In the genomic region with DNA sequence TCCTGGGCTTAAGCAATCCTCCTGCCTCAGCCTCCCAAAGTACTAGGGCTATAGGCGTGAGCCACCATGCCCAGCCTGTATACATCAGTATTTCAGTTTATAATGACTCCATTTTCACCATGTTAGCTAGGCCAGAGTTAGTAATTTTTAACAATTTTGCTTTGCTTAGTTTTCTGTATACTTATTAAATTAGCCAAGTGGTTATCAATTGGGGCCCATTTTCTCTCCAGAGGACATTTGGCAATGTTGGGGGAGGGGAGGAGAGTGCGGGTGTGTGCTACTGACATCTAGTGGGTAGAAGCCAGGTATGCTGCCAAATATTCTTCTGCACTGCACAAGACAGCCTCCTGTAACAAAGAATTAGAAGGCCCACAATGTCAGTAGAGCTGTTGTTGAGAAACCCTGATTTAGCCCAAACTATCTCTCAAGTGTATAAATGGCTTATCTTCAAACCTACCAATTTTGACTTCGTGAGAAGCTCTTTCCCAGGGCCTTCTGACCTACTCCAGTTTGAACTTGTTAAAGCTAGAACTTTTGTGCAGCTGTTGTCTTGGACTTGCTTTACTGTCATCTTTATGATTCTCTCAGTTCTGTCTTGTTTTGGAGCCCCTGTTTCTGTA, we compare ENCODE assay signal across 1 cellular context.
A peak's percentile ranks its signal among the peaks of the same experiment; 100 is the strongest.
TF ChIP-seq lines count a peak whose summit lies in the region.

No MANE protein-coding gene starts in this region.

TF ChIP-seq in K562, 482 proteins besides CTCF, POLR2A, EP300 and RAD21 (continued from another document and continues in another):
- no peak for TF ChIP-seq ZNF121 (CRISPR knock-in tag; conservative IDR thresholded peaks at IDR 0.05)
- TF ChIP-seq SLC30A9 (CRISPR knock-in tag; IDR thresholded peaks at IDR 0.05): no peak
- TF ChIP-seq HMG20B (CRISPR knock-in tag; IDR thresholded peaks at IDR 0.05): no peak
- TF ChIP-seq NCOA2 (IDR thresholded peaks at IDR 0.05; ENCODE audit: partially characterized antibody in 2 of 2): no peak
- no peak for TF ChIP-seq ZNF589 (CRISPR knock-in tag; IDR thresholded peaks at IDR 0.05; ENCODE audit: low read depth)
- 0 out of 2 replicates have a peak, but pooled peaks have one; percentile 29 for TF ChIP-seq ESRRA (IDR thresholded peaks at IDR 0.05; ENCODE audit: borderline replicate concordance, low read depth)
- TF ChIP-seq, protein P1, sequence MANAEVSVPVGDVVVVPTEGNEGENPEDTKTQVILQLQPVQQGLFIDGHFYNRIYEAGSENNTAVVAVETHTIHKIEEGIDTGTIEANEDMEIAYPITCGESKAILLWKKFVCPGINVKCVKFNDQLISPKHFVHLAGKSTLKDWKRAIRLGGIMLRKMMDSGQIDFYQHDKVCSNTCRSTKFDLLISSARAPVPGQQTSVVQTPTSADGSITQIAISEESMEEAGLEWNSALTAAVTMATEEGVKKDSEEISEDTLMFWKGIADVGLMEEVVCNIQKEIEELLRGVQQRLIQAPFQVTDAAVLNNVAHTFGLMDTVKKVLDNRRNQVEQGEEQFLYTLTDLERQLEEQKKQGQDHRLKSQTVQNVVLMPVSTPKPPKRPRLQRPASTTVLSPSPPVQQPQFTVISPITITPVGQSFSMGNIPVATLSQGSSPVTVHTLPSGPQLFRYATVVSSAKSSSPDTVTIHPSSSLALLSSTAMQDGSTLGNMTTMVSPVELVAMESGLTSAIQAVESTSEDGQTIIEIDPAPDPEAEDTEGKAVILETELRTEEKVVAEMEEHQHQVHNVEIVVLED (CRISPR knock-in tag; IDR thresholded peaks at IDR 0.05): peak; percentile 29; the same call in 1 of the 2 replicates
- 0 out of 2 replicates have a peak, but pooled peaks have one; percentile 39 for TF ChIP-seq CEBPG (CRISPR knock-in tag; IDR thresholded peaks at IDR 0.05)
- peak; percentile 67 to 75; a peak in 3 of 4 replicates for TF ChIP-seq CEBPG (tag; conservative IDR thresholded peaks at IDR 0.05 in 1 of 2, IDR thresholded peaks at IDR 0.05 in 1 of 2)
- TF ChIP-seq POLR3G (IDR thresholded peaks at IDR 0.05; ENCODE audit: extremely low read depth, insufficient read length, insufficient replicate concordance): no peak
- no peak for TF ChIP-seq ZSCAN32 (CRISPR knock-in tag; IDR thresholded peaks at IDR 0.05)
- TF ChIP-seq SETDB1 (IDR thresholded peaks at IDR 0.05; ENCODE audit: low read length): no peak
- TF ChIP-seq, protein P2, sequence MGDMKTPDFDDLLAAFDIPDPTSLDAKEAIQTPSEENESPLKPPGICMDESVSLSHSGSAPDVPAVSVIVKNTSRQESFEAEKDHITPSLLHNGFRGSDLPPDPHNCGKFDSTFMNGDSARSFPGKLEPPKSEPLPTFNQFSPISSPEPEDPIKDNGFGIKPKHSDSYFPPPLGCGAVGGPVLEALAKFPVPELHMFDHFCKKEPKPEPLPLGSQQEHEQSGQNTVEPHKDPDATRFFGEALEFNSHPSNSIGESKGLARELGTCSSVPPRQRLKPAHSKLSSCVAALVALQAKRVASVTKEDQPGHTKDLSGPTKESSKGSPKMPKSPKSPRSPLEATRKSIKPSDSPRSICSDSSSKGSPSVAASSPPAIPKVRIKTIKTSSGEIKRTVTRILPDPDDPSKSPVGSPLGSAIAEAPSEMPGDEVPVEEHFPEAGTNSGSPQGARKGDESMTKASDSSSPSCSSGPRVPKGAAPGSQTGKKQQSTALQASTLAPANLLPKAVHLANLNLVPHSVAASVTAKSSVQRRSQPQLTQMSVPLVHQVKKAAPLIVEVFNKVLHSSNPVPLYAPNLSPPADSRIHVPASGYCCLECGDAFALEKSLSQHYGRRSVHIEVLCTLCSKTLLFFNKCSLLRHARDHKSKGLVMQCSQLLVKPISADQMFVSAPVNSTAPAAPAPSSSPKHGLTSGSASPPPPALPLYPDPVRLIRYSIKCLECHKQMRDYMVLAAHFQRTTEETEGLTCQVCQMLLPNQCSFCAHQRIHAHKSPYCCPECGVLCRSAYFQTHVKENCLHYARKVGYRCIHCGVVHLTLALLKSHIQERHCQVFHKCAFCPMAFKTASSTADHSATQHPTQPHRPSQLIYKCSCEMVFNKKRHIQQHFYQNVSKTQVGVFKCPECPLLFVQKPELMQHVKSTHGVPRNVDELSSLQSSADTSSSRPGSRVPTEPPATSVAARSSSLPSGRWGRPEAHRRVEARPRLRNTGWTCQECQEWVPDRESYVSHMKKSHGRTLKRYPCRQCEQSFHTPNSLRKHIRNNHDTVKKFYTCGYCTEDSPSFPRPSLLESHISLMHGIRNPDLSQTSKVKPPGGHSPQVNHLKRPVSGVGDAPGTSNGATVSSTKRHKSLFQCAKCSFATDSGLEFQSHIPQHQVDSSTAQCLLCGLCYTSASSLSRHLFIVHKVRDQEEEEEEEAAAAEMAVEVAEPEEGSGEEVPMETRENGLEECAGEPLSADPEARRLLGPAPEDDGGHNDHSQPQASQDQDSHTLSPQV (IDR thresholded peaks at IDR 0.05): peak; percentile 27; the same call in 1 of the 2 replicates
- TF ChIP-seq JUN (IDR thresholded peaks at IDR 0.05; ENCODE audit: borderline replicate concordance, low read depth, low read length): no peak
- no peak for TF ChIP-seq JUN (CRISPR knock-in tag; IDR thresholded peaks at IDR 0.05; ENCODE audit: borderline replicate concordance)
- peak; percentile 26; the same call in 1 of the 2 replicates for TF ChIP-seq ZBTB2 (IDR thresholded peaks at IDR 0.05)
- TF ChIP-seq VEZF1 (CRISPR knock-in tag; IDR thresholded peaks at IDR 0.05): peak; percentile 23; the same call in 1 of the 2 replicates
- TF ChIP-seq, protein P3, sequence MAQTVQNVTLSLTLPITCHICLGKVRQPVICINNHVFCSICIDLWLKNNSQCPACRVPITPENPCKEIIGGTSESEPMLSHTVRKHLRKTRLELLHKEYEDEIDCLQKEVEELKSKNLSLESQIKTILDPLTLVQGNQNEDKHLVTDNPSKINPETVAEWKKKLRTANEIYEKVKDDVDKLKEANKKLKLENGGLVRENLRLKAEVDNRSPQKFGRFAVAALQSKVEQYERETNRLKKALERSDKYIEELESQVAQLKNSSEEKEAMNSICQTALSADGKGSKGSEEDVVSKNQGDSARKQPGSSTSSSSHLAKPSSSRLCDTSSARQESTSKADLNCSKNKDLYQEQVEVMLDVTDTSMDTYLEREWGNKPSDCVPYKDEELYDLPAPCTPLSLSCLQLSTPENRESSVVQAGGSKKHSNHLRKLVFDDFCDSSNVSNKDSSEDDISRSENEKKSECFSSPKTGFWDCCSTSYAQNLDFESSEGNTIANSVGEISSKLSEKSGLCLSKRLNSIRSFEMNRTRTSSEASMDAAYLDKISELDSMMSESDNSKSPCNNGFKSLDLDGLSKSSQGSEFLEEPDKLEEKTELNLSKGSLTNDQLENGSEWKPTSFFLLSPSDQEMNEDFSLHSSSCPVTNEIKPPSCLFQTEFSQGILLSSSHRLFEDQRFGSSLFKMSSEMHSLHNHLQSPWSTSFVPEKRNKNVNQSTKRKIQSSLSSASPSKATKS (CRISPR knock-in tag; IDR thresholded peaks at IDR 0.05): no peak
- TF ChIP-seq, protein P4, sequence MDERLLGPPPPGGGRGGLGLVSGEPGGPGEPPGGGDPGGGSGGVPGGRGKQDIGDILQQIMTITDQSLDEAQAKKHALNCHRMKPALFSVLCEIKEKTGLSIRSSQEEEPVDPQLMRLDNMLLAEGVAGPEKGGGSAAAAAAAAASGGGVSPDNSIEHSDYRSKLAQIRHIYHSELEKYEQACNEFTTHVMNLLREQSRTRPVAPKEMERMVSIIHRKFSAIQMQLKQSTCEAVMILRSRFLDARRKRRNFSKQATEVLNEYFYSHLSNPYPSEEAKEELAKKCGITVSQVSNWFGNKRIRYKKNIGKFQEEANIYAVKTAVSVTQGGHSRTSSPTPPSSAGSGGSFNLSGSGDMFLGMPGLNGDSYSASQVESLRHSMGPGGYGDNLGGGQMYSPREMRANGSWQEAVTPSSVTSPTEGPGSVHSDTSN (CRISPR knock-in tag; IDR thresholded peaks at IDR 0.05; ENCODE audit: low read depth): no peak
- TF ChIP-seq, protein P4 (tag; conservative IDR thresholded peaks at IDR 0.05; ENCODE audit: low read depth): no peak
- peak; percentile 71 for TF ChIP-seq CHD2 (IDR thresholded peaks at IDR 0.05; ENCODE audit: low read depth, low read length)
- TF ChIP-seq BRD9 (IDR thresholded peaks at IDR 0.05; ENCODE audit: low read depth, partially characterized antibody): peak; percentile 51
- peak in 1 of 2 experiments; percentile 38; a peak in 1 of 4 replicates for TF ChIP-seq ARNT (IDR thresholded peaks at IDR 0.05)
- no peak for TF ChIP-seq CREB3L1 (IDR thresholded peaks at IDR 0.05; ENCODE audit: borderline replicate concordance, low read depth)
- TF ChIP-seq ZNF217 (CRISPR knock-in tag; IDR thresholded peaks at IDR 0.05): no peak
- TF ChIP-seq ZNF143 (CRISPR knock-in tag; IDR thresholded peaks at IDR 0.05): no peak
- TF ChIP-seq CEBPB (tag; IDR thresholded peaks at IDR 0.05): peak; percentile 92
- TF ChIP-seq MECOM (CRISPR knock-in tag; IDR thresholded peaks at IDR 0.05): no peak
- TF ChIP-seq ARHGAP35 (IDR thresholded peaks at IDR 0.05; ENCODE audit: partially characterized antibody): no peak
- no peak for TF ChIP-seq PRPF4 (IDR thresholded peaks at IDR 0.05; ENCODE audit: insufficient read depth, low read depth, low read length, poor library complexity, severe bottlenecking)
- no peak for TF ChIP-seq SNRNP70 (optimal IDR thresholded peaks at IDR 0.05; ENCODE audit: low read depth, low read length)
- peak; percentile 66 for TF ChIP-seq CC2D1A (IDR thresholded peaks at IDR 0.05)
- TF ChIP-seq SREBF2 (CRISPR knock-in tag; IDR thresholded peaks at IDR 0.05): no peak
- no peak for TF ChIP-seq CEBPZ (IDR thresholded peaks at IDR 0.05; ENCODE audit: borderline replicate concordance, low read depth, low read length)
- TF ChIP-seq HNRNPUL1 (IDR thresholded peaks at IDR 0.05; ENCODE audit: low read length): no peak
- TF ChIP-seq SIN3A (IDR thresholded peaks at IDR 0.05; ENCODE audit: borderline replicate concordance in 2 of 2, control insufficient read depth in 1 of 2, low read depth in 2 of 2, low read length in 2 of 2): no peak
- TF ChIP-seq KDM4B (IDR thresholded peaks at IDR 0.05; ENCODE audit: borderline replicate concordance in 2 of 2, low read depth in 1 of 2): no peak
- no peak for TF ChIP-seq ZZZ3 (IDR thresholded peaks at IDR 0.05)
- peak; percentile 44; the same call in 1 of the 2 replicates for TF ChIP-seq SOX6 (IDR thresholded peaks at IDR 0.05)
- TF ChIP-seq HDAC6 (IDR thresholded peaks at IDR 0.05; ENCODE audit: low read depth, low read length): no peak
- TF ChIP-seq NR2C1 (IDR thresholded peaks at IDR 0.05): no peak
- TF ChIP-seq NR2C1 (tag; IDR thresholded peaks at IDR 0.05): no peak
